ENCODE assay signal across 8 cellular contexts in genomic region chr9:35749515-35750255, GRCh38. TPM values are rescaled to one million over a fixed set of nuclear protein-coding genes. Genes with fewer than 3 reads are reported as not detected.
A peak's percentile ranks its signal among the peaks of the same experiment; 100 is the strongest.
DNase-seq lines count a peak whose midpoint lies in the region; ATAC-seq and TF ChIP-seq lines count a peak whose summit lies in the region.

No MANE protein-coding gene starts in this region.

- intact Hi-C loops in CD8-positive, alpha-beta T cell (cut with DNase I, micrococcal nuclease): loop anchor here (1.0 to 5.0 kb wide), 6 partner anchors 13 to 145 kb away; partner anchors contain the start of genes CREB3 (in 2 of the 2), TLN1 (in 2 of the 2) and HINT2 (in 1 of the 2)
- intact Hi-C loops in transverse colon (cut with DNase I; ENCODE audit: low total_unique reads): no loop called here

- H3K4me3 Mint-ChIP-seq in CD8-positive, alpha-beta T cell: peak overlapping the region; percentile 98
- peak overlapping the region; percentile 83 for H3K4me3 Mint-ChIP-seq in activated CD4-positive, alpha-beta T cell treated with anti-CD3 and anti-CD28 coated beads, Interleukin-2, amount 10 ng/mL, durations not matched to agents 7 days and 5 days

- no peaks in the 10 kb centered on the region for H3K9me3 Mint-ChIP-seq in CD8-positive, alpha-beta T cell
- H3K9me3 Mint-ChIP-seq in activated CD4-positive, alpha-beta T cell treated with anti-CD3 and anti-CD28 coated beads, Interleukin-2, amount 10 ng/mL, durations not matched to agents 7 days and 5 days: no peaks in the 10 kb centered on the region

- H3K27ac Mint-ChIP-seq in CD8-positive, alpha-beta T cell: peak overlapping the region; percentile 94
- peak overlapping the region; percentile 85 for H3K27ac Mint-ChIP-seq in activated CD4-positive, alpha-beta T cell treated with anti-CD3 and anti-CD28 coated beads, Interleukin-2, amount 10 ng/mL, durations not matched to agents 7 days and 5 days

- ATAC-seq in CD8-positive, alpha-beta T cell: peak; percentile 70
- ATAC-seq in GM21360 (IDR thresholded peaks at IDR 0.05; ENCODE audit: unreplicated experiment): peak; percentile 16

- CTCF ChIA-PET in CD8-positive, alpha-beta T cell (lab: Charles Lee): interaction anchor here (0.6 to 4.5 kb wide), 8 partner anchors 11 to 633 kb away, joined by 3 to 33 read pairs (median 5); partner anchors contain the start of genes CCDC107, CREB3, RMRP and TLN1
- CTCF ChIA-PET in activated CD4-positive, alpha-beta T cell treated with anti-CD3 and anti-CD28 coated beads, Interleukin-2, amount 10 ng/mL, durations not matched to agents 7 days and 5 days (lab: Charles Lee): interaction anchor here (0.8 to 11.3 kb wide), 12 partner anchors 18 to 146 kb away, joined by 3 to 112 read pairs (median 4); partner anchors contain the start of genes CREB3, SPAG8 and TLN1

- H3K36me3 ChIP-seq in CD8-positive, alpha-beta T cell (ENCODE audit: insufficient read depth, low read length): peaks cover 23% of the 10 kb centered on the region
- H3K36me3 ChIP-seq in HUES48 (ENCODE audit: control insufficient read depth, insufficient read depth, low read length) (peaks cover 46% of the 10 kb centered on the region), mucosa of rectum (ENCODE audit: control insufficient read depth in 2 of 2, insufficient read depth in 2 of 2, low read length in 2 of 2) (peaks cover 38 to 41% of the 10 kb centered on the region in 2 donors), transverse colon (peaks cover 0 to 24% (median 10%) of the 10 kb centered on the region in 4 donors)
- H3K36me3 ChIP-seq in effector memory CD4-positive, alpha-beta T cell (ENCODE audit: control insufficient read depth, insufficient read depth, low read length): peaks cover 30% of the 10 kb centered on the region

- TF ChIP-seq EP300 in transverse colon (IDR thresholded peaks at IDR 0.05; ENCODE audit: low read depth): no peak

- peak overlapping the region; percentile 68 for H3K27ac ChIP-seq in CD8-positive, alpha-beta T cell (ENCODE audit: low read depth, low read length)
- H3K27ac ChIP-seq in HUES48 (ENCODE audit: low read depth, low read length) (peak overlapping the region; percentile 92), mucosa of rectum (ENCODE audit: low read depth in 2 of 2, low read length in 2 of 2) (peak overlapping the region; percentile 97), transverse colon (peak overlapping the region; percentile 92 to 97 (median 94))
- H3K27ac ChIP-seq in effector memory CD4-positive, alpha-beta T cell (ENCODE audit: insufficient read depth, low read length, poor library complexity, severe bottlenecking): peak overlapping the region; percentile 80

- H3K9ac ChIP-seq in HUES48 (ENCODE audit: low read depth, low read length) (peak overlapping the region; percentile 54), mucosa of rectum (ENCODE audit: low read depth in 1 of 2, low read length in 2 of 2) (peak overlapping the region; percentile 89 to 97)

- peaks cover 47% of the 10 kb centered on the region for H3K4me1 Mint-ChIP-seq in CD8-positive, alpha-beta T cell (ENCODE audit: low read depth)
- H3K4me1 Mint-ChIP-seq in activated CD4-positive, alpha-beta T cell treated with anti-CD3 and anti-CD28 coated beads, Interleukin-2, amount 10 ng/mL, durations not matched to agents 7 days and 5 days: peaks cover 50% of the 10 kb centered on the region

- H3K27me3 Mint-ChIP-seq in CD8-positive, alpha-beta T cell (ENCODE audit: low read depth): no peaks in the 10 kb centered on the region
- no peaks in the 10 kb centered on the region for H3K27me3 Mint-ChIP-seq in activated CD4-positive, alpha-beta T cell treated with anti-CD3 and anti-CD28 coated beads, Interleukin-2, amount 10 ng/mL, durations not matched to agents 7 days and 5 days

- peak in 4 of 7 experiments; percentile 38 to 58 (median 44) for DNase-seq in CD8-positive, alpha-beta T cell
- peak; percentile 62 for DNase-seq in activated CD4-positive, alpha-beta T cell treated with anti-CD3 and anti-CD28 coated beads, Interleukin-2, amount 10 ng/mL, durations not matched to agents 7 days and 5 days
- DNase-seq in effector memory CD4-positive, alpha-beta T cell: peak in 2 of 3 donors; percentile 29 to 42
- DNase-seq in transverse colon: peak; percentile 75
- DNase-seq in SK-N-DZ (ENCODE audit: low spot score): no peak

- H3K4me3 ChIP-seq in CD8-positive, alpha-beta T cell (ENCODE audit: low read depth, low read length): peak overlapping the region; percentile 80
- H3K4me3 ChIP-seq in HUES48 (ENCODE audit: low read depth, low read length): peak overlapping the region; percentile 95
- peak overlapping the region; percentile 91 for H3K4me3 ChIP-seq in effector memory CD4-positive, alpha-beta T cell (ENCODE audit: insufficient read depth, low read depth, low read length, poor library complexity, severe bottlenecking)
- H3K4me3 ChIP-seq in mucosa of rectum (ENCODE audit: low read length in 2 of 2): peak overlapping the region; percentile 94 to 98
- H3K4me3 ChIP-seq in transverse colon: peak overlapping the region; percentile 20 to 93 (median 72)

- H3K4me1 ChIP-seq in CD8-positive, alpha-beta T cell (ENCODE audit: insufficient read depth, low read length): peaks cover 41% of the 10 kb centered on the region
- H3K4me1 ChIP-seq in HUES48 (ENCODE audit: control insufficient read depth, insufficient read depth, low read length) (peaks cover 15% of the 10 kb centered on the region), mucosa of rectum (ENCODE audit: control insufficient read depth in 2 of 2, insufficient read depth in 2 of 2, low read length in 2 of 2) (peaks cover 24 to 34% of the 10 kb centered on the region in 2 donors), transverse colon (peaks cover 6 to 45% (median 38%) of the 10 kb centered on the region in 4 donors)
- H3K4me1 ChIP-seq in effector memory CD4-positive, alpha-beta T cell (ENCODE audit: control insufficient read depth, insufficient read depth, low read length, poor library complexity, severe bottlenecking): peaks cover 36% of the 10 kb centered on the region

- H3K9me3 ChIP-seq in CD8-positive, alpha-beta T cell (ENCODE audit: low read length): no peaks in the 10 kb centered on the region
- H3K9me3 ChIP-seq in HUES48 (ENCODE audit: control insufficient read depth, insufficient read depth, low read length) (no peaks in the 10 kb centered on the region), mucosa of rectum (ENCODE audit: control insufficient read depth in 2 of 2, low read length in 2 of 2) (no peaks in the 10 kb centered on the region), transverse colon (no peaks in the 10 kb centered on the region)
- H3K9me3 ChIP-seq in effector memory CD4-positive, alpha-beta T cell (ENCODE audit: control insufficient read depth, low read length): no peaks in the 10 kb centered on the region

- H3K27me3 ChIP-seq in CD8-positive, alpha-beta T cell (ENCODE audit: insufficient read depth, low read length): no peaks in the 10 kb centered on the region
- H3K27me3 ChIP-seq in HUES48 (ENCODE audit: control insufficient read depth, insufficient read depth, low read length): no peaks in the 10 kb centered on the region
- H3K27me3 ChIP-seq in effector memory CD4-positive, alpha-beta T cell (replicated peaks; ENCODE audit: control insufficient read depth, insufficient read depth, low read length, poor library complexity, severe bottlenecking): no peaks in the 10 kb centered on the region
- no peaks in the 10 kb centered on the region for H3K27me3 ChIP-seq in mucosa of rectum (ENCODE audit: control insufficient read depth in 2 of 2, insufficient read depth in 2 of 2, low read length in 2 of 2)
- H3K27me3 ChIP-seq in transverse colon: no peaks in the 10 kb centered on the region

- no peak for TF ChIP-seq POLR2A in transverse colon (IDR thresholded peaks at IDR 0.05)

- TF ChIP-seq CTCF in CD8-positive, alpha-beta T cell (IDR thresholded peaks at IDR 0.05): no peak
- no peak for TF ChIP-seq CTCF in transverse colon (IDR thresholded peaks at IDR 0.05)

- POLR2A ChIA-PET in CD8-positive, alpha-beta T cell (lab: Charles Lee): interaction anchor here (0.6 to 5.0 kb wide), 11 partner anchors 11 to 146 kb away, joined by 3 to 38 read pairs (median 4); partner anchors contain the start of genes CCDC107, CREB3, HINT2 and RMRP
- POLR2A ChIA-PET in activated CD4-positive, alpha-beta T cell treated with anti-CD3 and anti-CD28 coated beads, Interleukin-2, amount 10 ng/mL, durations not matched to agents 7 days and 5 days (lab: Charles Lee): interaction anchor here (1.5 kb wide), 1 partner anchor 92 kb away, joined by 3 read pairs; the partner anchor contains the start of genes CCDC107 and RMRP

- H3K36me3 Mint-ChIP-seq in CD8-positive, alpha-beta T cell: peaks cover 48% of the 10 kb centered on the region
- peaks cover 30% of the 10 kb centered on the region for H3K36me3 Mint-ChIP-seq in activated CD4-positive, alpha-beta T cell treated with anti-CD3 and anti-CD28 coated beads, Interleukin-2, amount 10 ng/mL, durations not matched to agents 7 days and 5 days (ENCODE audit: low read depth)

- in situ Hi-C loops in transverse colon (cut with MboI; ENCODE audit: low pct_ligation_motif_present in 1 of 4, low pct_unique_long_range_greater_than_20kb in 1 of 4, low sequenced_read_pairs in 3 of 4): loop anchor here in 1 of 4 donors (10.0 kb wide), 1 partner anchor 95 kb away; the partner anchor contains the start of genes CCDC107, RMRP and SIT1

- WGBS in transverse colon (ENCODE audit: low coverage in 1 of 2), 2 donors: 2% methylated on average over 18 of the region's 19 CpGs; no CpG with 5 or more reads in 1 of the 2 donors

RNA-seq across cellular contexts. Expression of gene RGP1, which starts 0.6 kb away (rescaled TPM):
- total RNA-seq in CD8-positive, alpha-beta T cell: 10 to 100 TPM in 1 of 2 experiments, 1 to 10 TPM in 1; 9.6 to 10.4 TPM
- 10 to 100 TPM; 24.7 to 28.4 TPM for total RNA-seq in activated CD4-positive, alpha-beta T cell treated with anti-CD3 and anti-CD28 coated beads, Interleukin-2, amount 10 ng/mL, durations not matched to agents 7 days and 5 days
- total RNA-seq in transverse colon: 10 to 100 TPM; 30.3 to 47.5 (median 43.7) TPM
- 11.0 and 12.5 TPM in 2 replicates for polyA plus RNA-seq in SK-N-DZ (2014; cell fraction: cytosol; rRNA removed)
- 14.0 and 18.3 TPM in 2 replicates for polyA plus RNA-seq in SK-N-DZ (2014; cell fraction: nucleus; rRNA removed)

RNA-seq across cellular contexts. Expression of gene GBA2, which starts 0.7 kb away (rescaled TPM):
- total RNA-seq in CD8-positive, alpha-beta T cell: 10 to 100 TPM; 14.1 to 14.3 TPM
- 10 to 100 TPM; 42.8 to 44.1 TPM for total RNA-seq in activated CD4-positive, alpha-beta T cell treated with anti-CD3 and anti-CD28 coated beads, Interleukin-2, amount 10 ng/mL, durations not matched to agents 7 days and 5 days
- total RNA-seq in transverse colon: 100 to 1,000 TPM; 217 to 709 (median 255) TPM
- polyA plus RNA-seq in SK-N-DZ (2014; cell fraction: cytosol; rRNA removed): 53.5 and 62.8 TPM in 2 replicates
- 357 and 473 TPM in 2 replicates for polyA plus RNA-seq in SK-N-DZ (2014; cell fraction: nucleus; rRNA removed)

RNA-seq across cellular contexts. Expression of gene MSMP, which starts 4.4 kb away (rescaled TPM):
- total RNA-seq in CD8-positive, alpha-beta T cell: not detected
- total RNA-seq in activated CD4-positive, alpha-beta T cell treated with anti-CD3 and anti-CD28 coated beads, Interleukin-2, amount 10 ng/mL, durations not matched to agents 7 days and 5 days: not detected
- total RNA-seq in transverse colon: not detected
- polyA plus RNA-seq in SK-N-DZ (2014; cell fraction: cytosol; rRNA removed): not detected in 2 replicates
- not detected in 2 replicates for polyA plus RNA-seq in SK-N-DZ (2014; cell fraction: nucleus; rRNA removed)

RNA-seq across cellular contexts. Expression of gene CREB3, which starts 17.2 kb away (rescaled TPM):
- 10 to 100 TPM; 13.1 to 14.2 TPM for total RNA-seq in CD8-positive, alpha-beta T cell
- total RNA-seq in activated CD4-positive, alpha-beta T cell treated with anti-CD3 and anti-CD28 coated beads, Interleukin-2, amount 10 ng/mL, durations not matched to agents 7 days and 5 days: 10 to 100 TPM; 18.1 to 18.3 TPM
- total RNA-seq in transverse colon: 10 to 100 TPM; 22.4 to 69.7 (median 45.5) TPM
- polyA plus RNA-seq in SK-N-DZ (2014; cell fraction: cytosol; rRNA removed): 45.0 and 48.4 TPM in 2 replicates
- polyA plus RNA-seq in SK-N-DZ (2014; cell fraction: nucleus; rRNA removed): 28.7 and 30.2 TPM in 2 replicates

RNA-seq across cellular contexts. Expression of gene TLN1, which starts 17.7 kb away (rescaled TPM):
- total RNA-seq in CD8-positive, alpha-beta T cell: 100 to 1,000 TPM; 128 to 129 TPM
- total RNA-seq in activated CD4-positive, alpha-beta T cell treated with anti-CD3 and anti-CD28 coated beads, Interleukin-2, amount 10 ng/mL, durations not matched to agents 7 days and 5 days: 100 to 1,000 TPM; 362 to 422 TPM
- total RNA-seq in transverse colon: 100 to 1,000 TPM; 158 to 328 (median 177) TPM
- 43.1 and 44.7 TPM in 2 replicates for polyA plus RNA-seq in SK-N-DZ (2014; cell fraction: cytosol; rRNA removed)
- 48.0 and 63.3 TPM in 2 replicates for polyA plus RNA-seq in SK-N-DZ (2014; cell fraction: nucleus; rRNA removed)

Comparison
In these comparisons a context has a peak if more than half of its experiments do, and no peak if none do; other contexts are left out.
1. RNA of gene GBA2, which starts 0.7 kb away (total RNA-seq): 217 to 709 TPM in transverse colon; 42.8 to 44.1 TPM in activated CD4-positive, alpha-beta T cell treated with anti-CD3 and anti-CD28 coated beads, Interleukin-2, amount 10 ng/mL, durations not matched to agents 7 days and 5 days and 14.1 to 14.3 TPM in CD8-positive, alpha-beta T cell; every median in the first group is over 4 times any median in the second.
2. Peak in every context shown above with its lines, with median percentiles within 50 percentile points of each other: H3K27ac ChIP-seq and H3K4me3 ChIP-seq.